ENCODE assay signal across 9 cellular contexts in the genomic region with DNA sequence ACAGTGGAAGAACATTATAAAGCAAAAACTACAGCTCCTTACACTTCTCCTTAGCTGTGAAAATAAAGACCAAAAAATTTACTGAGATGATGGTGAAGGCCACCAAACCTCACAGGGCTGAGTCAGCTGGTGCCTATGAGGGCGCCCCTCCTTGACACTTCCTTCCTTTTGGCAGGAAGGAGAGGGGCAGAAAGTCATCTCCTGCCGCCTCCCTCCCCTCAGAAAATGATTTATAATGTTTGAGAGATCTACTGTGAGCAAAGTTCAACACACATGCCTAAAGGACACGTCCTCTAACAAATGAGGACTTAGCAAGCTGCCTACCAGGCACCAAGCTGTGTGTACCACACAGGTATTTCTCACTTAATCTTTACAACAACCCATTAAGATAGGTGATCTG.
DNase-seq lines count a peak whose midpoint lies in the region; ATAC-seq and TF ChIP-seq lines count a peak whose summit lies in the region.
"Had no signal": no experiment of that assay in that cellular context is flagged by ENCODE, and none has a peak within 500 bp of the region (broad histone marks: within the 10 kb centered on the region; RNA-seq: fewer than 3 reads in every experiment).

No MANE protein-coding gene starts in this region.

- peak overlapping the region; percentile 40 for H3K4me3 Mint-ChIP-seq in CD4-positive, alpha-beta T cell
- peak overlapping the region; percentile 64 for H3K4me3 Mint-ChIP-seq in activated naive CD4-positive, alpha-beta T cell treated with anti-CD3 and anti-CD28 coated beads, Interleukin-2, amount 50 U/mL, for 24 hours
- no peak overlapping the region for H3K4me3 Mint-ChIP-seq in nephron

- H3K27ac Mint-ChIP-seq in CD4-positive, alpha-beta T cell = peak overlapping the region; percentile 1
- H3K27ac Mint-ChIP-seq in activated naive CD4-positive, alpha-beta T cell treated with anti-CD3 and anti-CD28 coated beads, Interleukin-2, amount 50 U/mL, for 24 hours = peak overlapping the region; percentile 93
- H3K27ac Mint-ChIP-seq in nephron = peak overlapping the region; percentile 10 to 48 (median 28)

- TF ChIP-seq RAD21 in SK-N-SH (IDR thresholded peaks at IDR 0.05; ENCODE audit: low read length) = no peak

- no peak for TF ChIP-seq CTCF in CD4-positive, alpha-beta T cell (IDR thresholded peaks at IDR 0.05)
- TF ChIP-seq CTCF in SK-N-SH (IDR thresholded peaks at IDR 0.05) (no peak), nephron (IDR thresholded peaks at IDR 0.05; ENCODE audit: unreplicated experiment in 3 of 3) (no peak)

- peaks cover 38% of the 10 kb centered on the region for H3K36me3 Mint-ChIP-seq in CD4-positive, alpha-beta T cell (ENCODE audit: low read depth)
- peaks cover 14% of the 10 kb centered on the region for H3K36me3 Mint-ChIP-seq in activated naive CD4-positive, alpha-beta T cell treated with anti-CD3 and anti-CD28 coated beads, Interleukin-2, amount 50 U/mL, for 24 hours
- H3K36me3 Mint-ChIP-seq in nephron (ENCODE audit: low read depth) = peaks cover 20% of the 10 kb centered on the region

- H3K27me3 Mint-ChIP-seq in CD4-positive, alpha-beta T cell = no peaks in the 10 kb centered on the region
- H3K27me3 Mint-ChIP-seq in activated naive CD4-positive, alpha-beta T cell treated with anti-CD3 and anti-CD28 coated beads, Interleukin-2, amount 50 U/mL, for 24 hours = no peaks in the 10 kb centered on the region
- H3K27me3 Mint-ChIP-seq in nephron (ENCODE audit: low read depth) = peaks cover 4% of the 10 kb centered on the region

- peak; percentile 61 for ATAC-seq in CD4-positive, alpha-beta T cell (ENCODE audit: poor library complexity)
- ATAC-seq in HG03354 (IDR thresholded peaks at IDR 0.05; ENCODE audit: poor library complexity, severe bottlenecking, unreplicated experiment) (no peak), HG02973 (IDR thresholded peaks at IDR 0.05; ENCODE audit: unreplicated experiment) (no peak)

- peak overlapping the region; percentile 42; the same call in 1 of the 2 replicates for H3K9ac ChIP-seq in SK-N-SH

- peak in 8 of 10 experiments; percentile 5 to 46 (median 20) for DNase-seq in CD4-positive, alpha-beta T cell
- DNase-seq in SK-N-SH (no peak), NCI-H1105 (lab: John Stamatoyannopoulos, UW) (no peak), NCI-H1092 treated with DMSO at 0.1 percent for 48 hours (lab: John Stamatoyannopoulos, UW) (no peak)
- DNase-seq: Peyer's patch had no signal

- CTCF ChIA-PET in CD4-positive, alpha-beta T cell (lab: Charles Lee) = interaction anchor here (1.4 kb wide), 1 partner anchor 19 kb away, joined by 4 read pairs; no protein-coding TSS in a partner anchor
- CTCF ChIA-PET in SK-N-SH (lab: Yijun Ruan, JAX) = interaction anchor here (1.0 to 1.7 kb wide), 2 partner anchors 45 to 99 kb away, joined by 3 read pairs; no protein-coding TSS in a partner anchor

- WGBS in SK-N-SH (ENCODE audit: low lambda C conversion rate) = 27% methylated on average over 3 of the region's 3 CpGs

- peaks cover 64% of the 10 kb centered on the region for H3F3A ChIP-seq in SK-N-SH (replicated peaks; ENCODE audit: insufficient read depth)

- no peaks in the 10 kb centered on the region for H3K9me3 ChIP-seq in CD4-positive, alpha-beta T cell (ENCODE audit: control insufficient read depth, low read length)
- H3K9me3 ChIP-seq in SK-N-SH = peaks cover 9% of the 10 kb centered on the region; the same call in 1 of the 2 replicates
- H3K9me3 ChIP-seq: Peyer's patch had no signal

- peaks cover 92% of the 10 kb centered on the region for H3K79me2 ChIP-seq in SK-N-SH (ENCODE audit: insufficient read depth)

- H3K4me2 ChIP-seq in SK-N-SH = peak overlapping the region; percentile 63

- H2AFZ ChIP-seq in SK-N-SH (ENCODE audit: low read depth) = no peak overlapping the region

- peak; percentile 16 to 96; a peak in 3 of 4 replicates for TF ChIP-seq EP300 in SK-N-SH (IDR thresholded peaks at IDR 0.05; ENCODE audit: borderline replicate concordance in 1 of 2, low read depth in 1 of 2, low read length in 1 of 2)

- H3K36me3 ChIP-seq in SK-N-SH (replicated peaks in 1 of 2; ENCODE audit: control insufficient read depth in 1 of 2, insufficient read depth in 2 of 2, low read length in 1 of 2) = peaks cover 6 to 34% of the 10 kb centered on the region in 2 experiments
- H3K36me3 ChIP-seq: Peyer's patch had no signal

- no peak overlapping the region for H3K27ac ChIP-seq in CD4-positive, alpha-beta T cell (ENCODE audit: low read depth, low read length)
- peak overlapping the region; percentile 7 to 81; a peak in 3 of 4 replicates for H3K27ac ChIP-seq in SK-N-SH (ENCODE audit: low read depth in 2 of 2, low read length in 1 of 2)

- H3K9me2 ChIP-seq in SK-N-SH = no peaks in the 10 kb centered on the region

- H3K27me3 ChIP-seq in CD4-positive, alpha-beta T cell (ENCODE audit: control insufficient read depth, insufficient read depth, low read length) = no peaks in the 10 kb centered on the region
- no peaks in the 10 kb centered on the region for H3K27me3 ChIP-seq in SK-N-SH (ENCODE audit: insufficient read depth)
- H3K27me3 ChIP-seq: Peyer's patch had no signal

- H3K9me3 Mint-ChIP-seq in CD4-positive, alpha-beta T cell = no peaks in the 10 kb centered on the region
- peaks cover 9% of the 10 kb centered on the region for H3K9me3 Mint-ChIP-seq in activated naive CD4-positive, alpha-beta T cell treated with anti-CD3 and anti-CD28 coated beads, Interleukin-2, amount 50 U/mL, for 24 hours
- H3K9me3 Mint-ChIP-seq in nephron = peaks cover 22% of the 10 kb centered on the region

- H3K4me1 ChIP-seq in SK-N-SH (ENCODE audit: control insufficient read depth in 1 of 2, insufficient read depth in 2 of 2, low read depth in 1 of 2, low read length in 1 of 2) = peaks cover 18 to 41% of the 10 kb centered on the region in 2 experiments; a peak in 3 of 4 replicates

- no peaks in the 10 kb centered on the region for H4K20me1 ChIP-seq in SK-N-SH (ENCODE audit: insufficient read depth)

- no peak overlapping the region for H3K4me3 ChIP-seq in SK-N-SH (ENCODE audit: low read depth in 2 of 2, low read length in 1 of 2)
- H3K4me3 ChIP-seq: Peyer's patch had no signal

- peaks cover 59% of the 10 kb centered on the region for H3K4me1 Mint-ChIP-seq in CD4-positive, alpha-beta T cell (ENCODE audit: low read depth)
- peaks cover 71% of the 10 kb centered on the region for H3K4me1 Mint-ChIP-seq in activated naive CD4-positive, alpha-beta T cell treated with anti-CD3 and anti-CD28 coated beads, Interleukin-2, amount 50 U/mL, for 24 hours
- H3K4me1 Mint-ChIP-seq in nephron = peaks cover 20% of the 10 kb centered on the region

- POLR2A ChIA-PET in CD4-positive, alpha-beta T cell (lab: Charles Lee) = interaction anchor here (0.7 kb wide), 1 partner anchor 9 kb away, joined by 3 read pairs; no protein-coding TSS in a partner anchor
- POLR2A ChIA-PET in SK-N-SH (lab: Yijun Ruan, JAX) = no interaction called here

- intact Hi-C loops in CD4-positive, alpha-beta T cell (cut with DNase I, micrococcal nuclease) = no loop called here

TF ChIP-seq in SK-N-SH, 30 proteins besides CTCF, POLR2A, EP300 and RAD21 (continues in another document):
- TF ChIP-seq, protein P1, sequence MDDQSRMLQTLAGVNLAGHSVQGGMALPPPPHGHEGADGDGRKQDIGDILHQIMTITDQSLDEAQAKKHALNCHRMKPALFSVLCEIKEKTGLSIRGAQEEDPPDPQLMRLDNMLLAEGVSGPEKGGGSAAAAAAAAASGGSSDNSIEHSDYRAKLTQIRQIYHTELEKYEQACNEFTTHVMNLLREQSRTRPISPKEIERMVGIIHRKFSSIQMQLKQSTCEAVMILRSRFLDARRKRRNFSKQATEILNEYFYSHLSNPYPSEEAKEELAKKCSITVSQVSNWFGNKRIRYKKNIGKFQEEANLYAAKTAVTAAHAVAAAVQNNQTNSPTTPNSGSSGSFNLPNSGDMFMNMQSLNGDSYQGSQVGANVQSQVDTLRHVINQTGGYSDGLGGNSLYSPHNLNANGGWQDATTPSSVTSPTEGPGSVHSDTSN (IDR thresholded peaks at IDR 0.05) = peak; percentile 94
- TF ChIP-seq MAX (IDR thresholded peaks at IDR 0.05; ENCODE audit: low read depth) (peak; percentile 52; the same call in 1 of the 2 replicates), POLR2AphosphoS5 (IDR thresholded peaks at IDR 0.05; ENCODE audit: low read depth, low read length) (peak; percentile 26; the same call in 1 of the 2 replicates), TCF12 (IDR thresholded peaks at IDR 0.05) (peak; percentile 90), RFX5 (IDR thresholded peaks at IDR 0.05; ENCODE audit: low read length) (no peak), NRF1 (IDR thresholded peaks at IDR 0.05; ENCODE audit: low read depth, low read length) (no peak), MEF2A (IDR thresholded peaks at IDR 0.05; ENCODE audit: borderline replicate concordance, low read depth) (no peak), FOSL2 (IDR thresholded peaks at IDR 0.05; ENCODE audit: borderline replicate concordance, low read depth) (peak; percentile 80; the same call in 1 of the 2 replicates), SMC3 (IDR thresholded peaks at IDR 0.05; ENCODE audit: low read depth, low read length) (no peak), SIN3A (IDR thresholded peaks at IDR 0.05; ENCODE audit: borderline replicate concordance, low read depth, low read length) (0 out of 2 replicates have a peak, but pooled peaks have one; percentile 41), CHD2 (IDR thresholded peaks at IDR 0.05; ENCODE audit: low read length, partially characterized antibody) (no peak), RXRA (IDR thresholded peaks at IDR 0.05; ENCODE audit: borderline replicate concordance, low read depth) (peak; percentile 93), TEAD4 (IDR thresholded peaks at IDR 0.05; ENCODE audit: borderline replicate concordance, insufficient read depth) (peak; percentile 84), GATA2 (CRISPR knock-in tag; IDR thresholded peaks at IDR 0.05) (no peak)
- TF ChIP-seq, protein P2, sequence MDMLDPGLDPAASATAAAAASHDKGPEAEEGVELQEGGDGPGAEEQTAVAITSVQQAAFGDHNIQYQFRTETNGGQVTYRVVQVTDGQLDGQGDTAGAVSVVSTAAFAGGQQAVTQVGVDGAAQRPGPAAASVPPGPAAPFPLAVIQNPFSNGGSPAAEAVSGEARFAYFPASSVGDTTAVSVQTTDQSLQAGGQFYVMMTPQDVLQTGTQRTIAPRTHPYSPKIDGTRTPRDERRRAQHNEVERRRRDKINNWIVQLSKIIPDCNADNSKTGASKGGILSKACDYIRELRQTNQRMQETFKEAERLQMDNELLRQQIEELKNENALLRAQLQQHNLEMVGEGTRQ (IDR thresholded peaks at IDR 0.05; ENCODE audit: borderline replicate concordance, low read depth, low read length) = no peak

Comparison
In these comparisons a context has a peak if more than half of its experiments do, and no peak if none do; other contexts are left out.
1. DNase-seq: peak in CD4-positive, alpha-beta T cell (8 of 10); none in SK-N-SH (single experiment), NCI-H1105 (single experiment) and NCI-H1092 treated with DMSO at 0.1 percent for 48 hours (single experiment).
2. H3K27ac Mint-ChIP-seq: peak in every context shown above with its lines; median percentile 93 in activated naive CD4-positive, alpha-beta T cell treated with anti-CD3 and anti-CD28 coated beads, Interleukin-2, amount 50 U/mL, for 24 hours; 28 in nephron; 1 in CD4-positive, alpha-beta T cell.
3. H3K4me3 Mint-ChIP-seq: peak in CD4-positive, alpha-beta T cell (single experiment) and activated naive CD4-positive, alpha-beta T cell treated with anti-CD3 and anti-CD28 coated beads, Interleukin-2, amount 50 U/mL, for 24 hours (single experiment); none in nephron (0 of 3).